In the genomic region with DNA sequence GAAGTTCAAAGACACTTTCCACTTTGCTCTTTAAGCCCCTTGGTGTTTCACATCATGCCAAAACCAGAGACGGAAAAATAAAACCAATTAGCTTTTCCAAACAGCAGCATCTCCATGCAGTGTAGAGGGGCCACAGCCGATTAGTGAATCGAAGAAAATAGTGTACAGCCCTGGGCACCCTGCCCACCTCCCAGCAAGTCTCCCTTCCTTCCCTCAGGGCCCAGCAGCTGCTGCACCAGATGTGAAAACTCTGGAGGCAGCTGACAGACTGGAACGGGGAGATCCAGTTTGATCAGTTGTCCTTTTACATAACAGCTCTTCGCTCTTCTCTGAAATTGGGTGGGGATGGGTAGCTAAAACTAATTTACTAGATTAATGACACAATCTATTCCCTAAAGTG, we compare ENCODE assay signal across 11 cellular contexts. TPM values are rescaled to one million over a fixed set of nuclear protein-coding genes. Genes with fewer than 3 reads are reported as not detected.
DNase-seq lines count a peak whose midpoint lies in the region; ATAC-seq and TF ChIP-seq lines count a peak whose summit lies in the region.
"Had no signal": no experiment of that assay in that cellular context is flagged by ENCODE, and none has a peak within 500 bp of the region (broad histone marks: within the 10 kb centered on the region; RNA-seq: fewer than 3 reads in every experiment).

No MANE protein-coding gene starts in this region.

- CTCF ChIA-PET in SK-N-SH (lab: Yijun Ruan, JAX) (interaction anchor here (1.2 to 2.0 kb wide), 6 partner anchors 9 to 76 kb away, joined by 3 to 8 read pairs (median 4); no protein-coding TSS in a partner anchor), WTC11 (lab: Charles Lee) (interaction anchor here (1.0 kb wide), 1 partner anchor 202 kb away, joined by 4 read pairs; no protein-coding TSS in a partner anchor), T-cell (lab: Charles Lee) (no interaction called here)

- TF ChIP-seq CTCF in SK-N-SH (IDR thresholded peaks at IDR 0.05) (no peak), WTC11 (IDR thresholded peaks at IDR 0.05) (no peak), left ventricle myocardium inferior (IDR thresholded peaks at IDR 0.05; ENCODE audit: borderline replicate concordance) (no peak), testis (IDR thresholded peaks at IDR 0.05) (no peak)

- H3K9me3 Mint-ChIP-seq in WTC11 (no peaks in the 10 kb centered on the region), T-cell (no peaks in the 10 kb centered on the region)

- H3K27ac ChIP-seq in SK-N-SH (ENCODE audit: low read depth in 2 of 2, low read length in 1 of 2), result peak overlapping the region in 1 of 2 experiments; percentile 40; a peak in 2 of 4 replicates
- H3K27ac ChIP-seq in left ventricle myocardium inferior (replicated peaks), result peak overlapping the region; percentile 48
- peak overlapping the region; percentile 6 to 14 for H3K27ac ChIP-seq in testis

- WGBS in SK-N-SH (ENCODE audit: low lambda C conversion rate), result 80% methylated on average over 5 of the region's 5 CpGs
- 49 to 50% methylated on average over 5 of the region's 5 CpGs for WGBS in testis, 2 donors

- peaks cover 0 to 17% of the 10 kb centered on the region in 2 experiments; a peak in 1 of 4 replicates for H3K4me1 ChIP-seq in SK-N-SH (ENCODE audit: control insufficient read depth in 1 of 2, insufficient read depth in 2 of 2, low read depth in 1 of 2, low read length in 1 of 2)
- peaks cover 51% of the 10 kb centered on the region for H3K4me1 ChIP-seq in left ventricle myocardium inferior
- peaks cover 38% of the 10 kb centered on the region for H3K4me1 ChIP-seq in testis

- no peak overlapping the region for H3K9ac ChIP-seq in SK-N-SH

- ATAC-seq in SK-N-SH treated with all-trans-retinoic acid at 6 μM for 48 hours, result no peak
- no peak for ATAC-seq in WTC11
- no peak for ATAC-seq in T-cell (replicated peaks in 1 of 4)
- ATAC-seq: activated CD4-positive, alpha-beta T cell treated with anti-CD3 and anti-CD28 coated beads for 36 hours had no signal

- peaks cover 30% of the 10 kb centered on the region for H3K36me3 Mint-ChIP-seq in WTC11
- peaks cover 40% of the 10 kb centered on the region for H3K36me3 Mint-ChIP-seq in T-cell

- H3K79me2 ChIP-seq in SK-N-SH (ENCODE audit: insufficient read depth), result peaks cover 32% of the 10 kb centered on the region

- peaks cover 4% of the 10 kb centered on the region for H3F3A ChIP-seq in SK-N-SH (replicated peaks; ENCODE audit: insufficient read depth)

- H2AFZ ChIP-seq in SK-N-SH (ENCODE audit: low read depth), result no peak overlapping the region

- peaks cover 25% of the 10 kb centered on the region for H4K20me1 ChIP-seq in SK-N-SH (ENCODE audit: insufficient read depth)

- H3K4me3 ChIP-seq in SK-N-SH (ENCODE audit: low read depth in 2 of 2, low read length in 1 of 2) (no peak overlapping the region), left ventricle myocardium inferior (no peak overlapping the region), testis (no peak overlapping the region), H7 (ENCODE audit: insufficient read depth, low read depth, low read length) (no peak overlapping the region)

- no peaks in the 10 kb centered on the region for H3K9me2 ChIP-seq in SK-N-SH

- H3K27me3 Mint-ChIP-seq in WTC11 (ENCODE audit: low read depth) (no peaks in the 10 kb centered on the region), T-cell (no peaks in the 10 kb centered on the region)
- H3K27me3 Mint-ChIP-seq: activated CD4-positive, alpha-beta T cell treated with anti-CD3 and anti-CD28 coated beads for 36 hours had no signal

- H3K4me2 ChIP-seq in SK-N-SH, result no peak overlapping the region

- TF ChIP-seq RAD21 in SK-N-SH (IDR thresholded peaks at IDR 0.05; ENCODE audit: low read length), result no peak

- TF ChIP-seq POLR2A in testis (IDR thresholded peaks at IDR 0.05), result no peak

- intact Hi-C loops in left ventricle myocardium inferior (cut with micrococcal nuclease), result no loop called here
- intact Hi-C loops in testis (cut with DNase I; ENCODE audit: low total_unique reads), result no loop called here

- TF ChIP-seq EP300 in SK-N-SH (IDR thresholded peaks at IDR 0.05; ENCODE audit: borderline replicate concordance in 1 of 2, low read depth in 1 of 2, low read length in 1 of 2), result peak in 1 of 2 experiments; percentile 46; a peak in 2 of 4 replicates

- no peaks in the 10 kb centered on the region for H3K27me3 ChIP-seq in SK-N-SH (ENCODE audit: insufficient read depth)
- no peaks in the 10 kb centered on the region for H3K27me3 ChIP-seq in left ventricle myocardium inferior (ENCODE audit: low read depth)
- H3K27me3 ChIP-seq in testis, result no peaks in the 10 kb centered on the region
- no peaks in the 10 kb centered on the region for H3K27me3 ChIP-seq in H7 (ENCODE audit: control insufficient read depth, insufficient read depth, low read length)

- POLR2A ChIA-PET in SK-N-SH (lab: Yijun Ruan, JAX), result interaction anchor here (0.9 to 1.3 kb wide), 2 partner anchors 8 to 17 kb away, joined by 3 read pairs; no protein-coding TSS in a partner anchor
- POLR2A ChIA-PET in WTC11 (lab: Charles Lee), result no interaction called here
- POLR2A ChIA-PET in T-cell (lab: Charles Lee), result no interaction called here

- H3K9me3 ChIP-seq in SK-N-SH (no peaks in the 10 kb centered on the region), left ventricle myocardium inferior (replicated peaks) (no peaks in the 10 kb centered on the region), testis (no peaks in the 10 kb centered on the region)

- peak overlapping the region; percentile 66 for H3K27ac Mint-ChIP-seq in WTC11
- H3K27ac Mint-ChIP-seq in T-cell, result no peak overlapping the region
- H3K27ac Mint-ChIP-seq: activated CD4-positive, alpha-beta T cell treated with anti-CD3 and anti-CD28 coated beads for 36 hours had no signal

- H3K4me1 Mint-ChIP-seq in WTC11 (peaks cover 39% of the 10 kb centered on the region), T-cell (peaks cover 5 to 13% (median 6%) of the 10 kb centered on the region in 3 donors)
- H3K4me1 Mint-ChIP-seq: activated CD4-positive, alpha-beta T cell treated with anti-CD3 and anti-CD28 coated beads for 36 hours had no signal

- H3K36me3 ChIP-seq in SK-N-SH (replicated peaks in 1 of 2; ENCODE audit: control insufficient read depth in 1 of 2, insufficient read depth in 2 of 2, low read length in 1 of 2) (peaks cover 4 to 14% of the 10 kb centered on the region in 2 experiments), left ventricle myocardium inferior (peaks cover 35% of the 10 kb centered on the region), testis (ENCODE audit: low read depth, missing control alignments) (no peaks in the 10 kb centered on the region), H7 (replicated peaks; ENCODE audit: control insufficient read depth, insufficient read depth, low read length) (peaks cover 10% of the 10 kb centered on the region)

- peak; percentile 70 for DNase-seq in SK-N-SH
- no peak for DNase-seq in WTC11 (ENCODE audit: low spot score)
- peak; percentile 73 for DNase-seq in left ventricle myocardium inferior
- peak; percentile 81 for DNase-seq in testis
- DNase-seq in T-cell, result no peak
- DNase-seq in NCI-H1092 (lab: John Stamatoyannopoulos, UW), result no peak
- no peak for DNase-seq in H7
- DNase-seq: activated CD4-positive, alpha-beta T cell treated with anti-CD3 and anti-CD28 coated beads for 36 hours; NCI-H2081 treated with DMSO at 0.1 percent for 48 hours; SHP77 had no signal

- H3K4me3 Mint-ChIP-seq in WTC11 (no peak overlapping the region), T-cell (no peak overlapping the region)
- H3K4me3 Mint-ChIP-seq: activated CD4-positive, alpha-beta T cell treated with anti-CD3 and anti-CD28 coated beads for 36 hours had no signal

TF ChIP-seq in SK-N-SH, 30 proteins besides CTCF, POLR2A, EP300 and RAD21 (continues in another document):
- TF ChIP-seq RCOR1 (IDR thresholded peaks at IDR 0.05; ENCODE audit: low read length), result 0 out of 2 replicates have a peak, but pooled peaks have one; percentile 7

TF ChIP-seq in WTC11, 78 proteins besides CTCF, POLR2A, EP300 and RAD21 (continues in another document):
- no peak for TF ChIP-seq ZNF219 (CRISPR knock-in tag; IDR thresholded peaks at IDR 0.05; ENCODE audit: borderline replicate concordance)
- TF ChIP-seq, protein P1, sequence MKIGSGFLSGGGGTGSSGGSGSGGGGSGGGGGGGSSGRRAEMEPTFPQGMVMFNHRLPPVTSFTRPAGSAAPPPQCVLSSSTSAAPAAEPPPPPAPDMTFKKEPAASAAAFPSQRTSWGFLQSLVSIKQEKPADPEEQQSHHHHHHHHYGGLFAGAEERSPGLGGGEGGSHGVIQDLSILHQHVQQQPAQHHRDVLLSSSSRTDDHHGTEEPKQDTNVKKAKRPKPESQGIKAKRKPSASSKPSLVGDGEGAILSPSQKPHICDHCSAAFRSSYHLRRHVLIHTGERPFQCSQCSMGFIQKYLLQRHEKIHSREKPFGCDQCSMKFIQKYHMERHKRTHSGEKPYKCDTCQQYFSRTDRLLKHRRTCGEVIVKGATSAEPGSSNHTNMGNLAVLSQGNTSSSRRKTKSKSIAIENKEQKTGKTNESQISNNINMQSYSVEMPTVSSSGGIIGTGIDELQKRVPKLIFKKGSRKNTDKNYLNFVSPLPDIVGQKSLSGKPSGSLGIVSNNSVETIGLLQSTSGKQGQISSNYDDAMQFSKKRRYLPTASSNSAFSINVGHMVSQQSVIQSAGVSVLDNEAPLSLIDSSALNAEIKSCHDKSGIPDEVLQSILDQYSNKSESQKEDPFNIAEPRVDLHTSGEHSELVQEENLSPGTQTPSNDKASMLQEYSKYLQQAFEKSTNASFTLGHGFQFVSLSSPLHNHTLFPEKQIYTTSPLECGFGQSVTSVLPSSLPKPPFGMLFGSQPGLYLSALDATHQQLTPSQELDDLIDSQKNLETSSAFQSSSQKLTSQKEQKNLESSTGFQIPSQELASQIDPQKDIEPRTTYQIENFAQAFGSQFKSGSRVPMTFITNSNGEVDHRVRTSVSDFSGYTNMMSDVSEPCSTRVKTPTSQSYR (CRISPR knock-in tag; IDR thresholded peaks at IDR 0.05), result no peak

RNA-seq across cellular contexts. Expression of a gene that starts 19.3 kb away (rescaled TPM):
- polyA plus RNA-seq in SK-N-SH (2012; rRNA removed) (43.8 and 52.3 TPM in 2 replicates), testis (ENCODE audit: insufficient read depth, low read depth, low replicate concordance) (53.4 TPM)
- polyA plus RNA-seq in SK-N-SH (2012; cell fraction: cytosol; rRNA removed), result 32.1 and 35.3 TPM in 2 replicates
- 26.9 and 31.2 TPM in 2 replicates for polyA plus RNA-seq in SK-N-SH (2012; cell fraction: nucleus; rRNA removed)
- total RNA-seq in WTC11 (2021) (32.9 to 37.0 TPM (median 33.9 TPM) in 3 replicates), left ventricle myocardium inferior (39.7 TPM), testis (10 to 100 TPM; 38.9 to 55.2 TPM), T-cell (10 to 100 TPM; 12.9 to 22.9 (median 20.0) TPM)
- total RNA-seq in H7 (2014; rRNA removed; shearing (Covaris generic)), result 24.2 and 26.1 TPM in 2 replicates

RNA-seq across cellular contexts. Expression of a gene that starts 58.5 kb away (rescaled TPM):
- polyA plus RNA-seq in SK-N-SH (2012; rRNA removed), result 3.9 and 4.0 TPM in 2 replicates
- polyA plus RNA-seq in SK-N-SH (2012; cell fraction: cytosol; rRNA removed), result 2.1 and 3.4 TPM in 2 replicates
- 5.6 and 5.7 TPM in 2 replicates for polyA plus RNA-seq in SK-N-SH (2012; cell fraction: nucleus; rRNA removed)
- 10.1 to 11.2 TPM (median 11.1 TPM) in 3 replicates for total RNA-seq in WTC11 (2021)
- 17.7 TPM for total RNA-seq in left ventricle myocardium inferior
- 10 to 100 TPM; 17.9 to 20.0 TPM for total RNA-seq in testis
- polyA plus RNA-seq in testis (ENCODE audit: insufficient read depth, low read depth, low replicate concordance), result 12.1 TPM
- 10 to 100 TPM in 2 of 5 donors, 1 to 10 TPM in 3; 7.2 to 11.1 (median 9.6) TPM for total RNA-seq in T-cell
- 12.3 and 12.9 TPM in 2 replicates for total RNA-seq in H7 (2014; rRNA removed; shearing (Covaris generic))

Comparison
In these comparisons a context has a peak if more than half of its experiments do, and no peak if none do; other contexts are left out.
1. DNase-seq: peak in SK-N-SH (single experiment), left ventricle myocardium inferior (single experiment) and testis (single experiment); none in WTC11 (single experiment), T-cell (0 of 34), NCI-H1092 (single experiment) and H7 (single experiment).
2. CTCF ChIA-PET loops: an anchor here in SK-N-SH (1.2 to 2.0 kb wide) and WTC11 (1.0 kb wide); none called in T-cell.